ENCODE assay signal across 21 cellular contexts in genomic region chr13:76683168-76683567, GRCh38.
"Had no signal": no experiment of that assay in that cellular context is flagged by ENCODE, and none has a peak within 500 bp of the region (broad histone marks: within the 10 kb centered on the region; RNA-seq: fewer than 3 reads in every experiment).

No MANE protein-coding gene starts in this region.

- H3K4me3 ChIP-seq: lung, ovary, right atrium auricular region, right lobe of liver, skin epidermis, stomach, testis, thyroid gland, transverse colon, upper lobe of left lung, vagina had no signal

- H3K27me3 ChIP-seq: ovary, right atrium auricular region, right lobe of liver, stomach, testis, thyroid gland, transverse colon, upper lobe of left lung, vagina had no signal

- DNase-seq: islet precursor cell; mesendoderm; naive B cell; natural killer cell; ovary; right lobe of liver; stimulated activated CD4-positive, alpha-beta T cell treated with anti-CD3 and anti-CD28 coated beads, Interleukin-12 subunit alpha, Interleukin-12 subunit beta, amount 100 ng/mL, for 4 hours; stimulated activated CD4-positive, alpha-beta T cell treated with anti-CD3 and anti-CD28 coated beads, Interleukin-15, amount 100 ng/mL, for 24 hours; stimulated activated CD4-positive, alpha-beta T cell treated with anti-CD3 and anti-CD28 coated beads, Interleukin-2, amount 100 ng/mL, for 24 hours; stimulated activated CD4-positive, alpha-beta T cell treated with anti-CD3 and anti-CD28 coated beads, Interleukin-4, amount 100 ng/mL, for 1 hour; stimulated activated naive B cell treated with anti-CD40 and anti-IgM and Interleukin-4, amounts not matched to agents 10 μg/mL and 1 μg/mL and 100 μg/mL, for 72 hours; stimulated activated naive CD8-positive, alpha-beta T cell treated with anti-CD3 and anti-CD28 coated beads, Interleukin-15, Interleukin-2, amounts not matched to agents 100 U/mL and 50 U/mL, for 24 hours; stomach; testis; thyroid gland; transverse colon; upper lobe of left lung had no signal

- H3K9me3 ChIP-seq: ovary, right atrium auricular region, right lobe of liver, stomach, testis, thyroid gland, transverse colon, upper lobe of left lung, vagina had no signal

- H3K27ac ChIP-seq: ovary, right atrium auricular region, right lobe of liver, skin epidermis, stomach, testis, thyroid gland, upper lobe of left lung, vagina had no signal

- ATAC-seq: natural killer cell; right lobe of liver; stimulated activated naive B cell treated with anti-CD40 and anti-IgM and Interleukin-4, amounts not matched to agents 10 μg/mL and 1 μg/mL and 100 μg/mL, for 72 hours; stimulated activated naive CD8-positive, alpha-beta T cell treated with anti-CD3 and anti-CD28 coated beads, Interleukin-15, Interleukin-2, amounts not matched to agents 100 U/mL and 50 U/mL, for 24 hours had no signal

- H3K36me3 ChIP-seq: ovary, right atrium auricular region, right lobe of liver, stomach, thyroid gland, transverse colon, upper lobe of left lung, vagina had no signal

- H3K4me1 ChIP-seq: right lobe of liver, thyroid gland, transverse colon, vagina had no signal
